ENCODE assay signal across 8 cellular contexts in genomic region chr2:160429248-160430000, GRCh38.
DNase-seq lines count a peak whose midpoint lies in the region; FAIRE-seq and TF ChIP-seq lines count a peak whose summit lies in the region.

No MANE protein-coding gene starts in this region.

- CTCF ChIA-PET in endothelial cell of umbilical vein (lab: Charles Lee), result interaction anchor here (0.6 to 4.2 kb wide), 59 partner anchors 10 to 845 kb away, joined by 3 to 49 read pairs (median 5); no protein-coding TSS in a partner anchor

- H2AFZ ChIP-seq in endothelial cell of umbilical vein (ENCODE audit: low read depth, low read length), result no peak overlapping the region

- POLR2A ChIA-PET in endothelial cell of umbilical vein (lab: Charles Lee), result interaction anchor here (1.2 to 1.3 kb wide), 2 partner anchors 9 to 23 kb away, joined by 3 read pairs; no protein-coding TSS in a partner anchor

- no peaks in the 10 kb centered on the region for H3K27me3 ChIP-seq in endothelial cell of umbilical vein (ENCODE audit: control insufficient read depth in 2 of 2, insufficient read depth in 2 of 2, low read length in 2 of 2)

- H3K4me3 ChIP-seq in endothelial cell of umbilical vein (replicated peaks in 1 of 3; ENCODE audit: insufficient read depth in 1 of 3, low read depth in 1 of 3, low read length in 3 of 3), result no peak overlapping the region

- DNase-seq in NCI-H510A treated with DMSO at 0.1 percent for 48 hours (lab: John Stamatoyannopoulos, UW) (peak; percentile 35), NCI-H510A (lab: John Stamatoyannopoulos, UW) (no peak), KBM-7 (peak; percentile 64), SK-MEL-5 (ENCODE audit: low read depth, low spot score) (peak; percentile 73), endothelial cell of umbilical vein (ENCODE audit: low read depth, low spot score) (peak; percentile 77), osteocyte (ENCODE audit: extremely low spot score, unreplicated experiment) (no peak), NCI-H128 (lab: John Stamatoyannopoulos, UW; ENCODE audit: unreplicated experiment) (no peak), epidermal melanocyte (ENCODE audit: insufficient read length, low spot score) (no peak)

- intact Hi-C loops in endothelial cell of umbilical vein (cut with micrococcal nuclease), result loop anchor here (2.0 to 5.0 kb wide), 5 partner anchors 23 to 489 kb away; partner anchors contain the start of gene RBMS1

- H3K9me1 ChIP-seq in endothelial cell of umbilical vein (replicated peaks; ENCODE audit: control insufficient read depth, extremely low read depth, insufficient read depth, low read length), result no peaks in the 10 kb centered on the region

- no peaks in the 10 kb centered on the region for H3K9me3 ChIP-seq in endothelial cell of umbilical vein (replicated peaks; ENCODE audit: control insufficient read depth, insufficient read depth, low read length)

- H3K36me3 ChIP-seq in endothelial cell of umbilical vein (ENCODE audit: control insufficient read depth in 2 of 2, extremely low read depth in 1 of 2, insufficient read depth in 2 of 2, low read length in 2 of 2), result no peaks in the 10 kb centered on the region

- no peak for TF ChIP-seq POLR2A in endothelial cell of umbilical vein (IDR thresholded peaks at IDR 0.05; ENCODE audit: low read depth, low read length)

- in situ Hi-C loops in KBM-7 (cut with MboI; ENCODE audit: low pct_unique_long_range_greater_than_20kb, low sequenced_read_pairs) (no loop called here), SK-MEL-5 (cut with HindIII; ENCODE audit: low pct_unique_long_range_greater_than_20kb, low sequenced_read_pairs) (no loop called here)

- peaks cover 15% of the 10 kb centered on the region for H3K36me3 Mint-ChIP-seq in osteocyte (ENCODE audit: unreplicated experiment)

- TSS peak; percentile 23 for BruUV-seq in endothelial cell of umbilical vein (replicated peaks; lab: Mats Ljungman, UMichigan)

- H3K9me3 Mint-ChIP-seq in osteocyte (ENCODE audit: unreplicated experiment), result peaks cover 6% of the 10 kb centered on the region

- H3K4me1 Mint-ChIP-seq in osteocyte (ENCODE audit: unreplicated experiment), result peaks cover 58% of the 10 kb centered on the region

- no peaks in the 10 kb centered on the region for H3K27me3 Mint-ChIP-seq in osteocyte (ENCODE audit: unreplicated experiment)

- no peak overlapping the region for H3K9ac ChIP-seq in endothelial cell of umbilical vein (replicated peaks; ENCODE audit: extremely low read depth, insufficient read depth, low read length)

- TF ChIP-seq CTCF in endothelial cell of umbilical vein (IDR thresholded peaks at IDR 0.05; ENCODE audit: extremely low read depth in 1 of 2, insufficient read depth in 1 of 2, low read depth in 1 of 2, low read length in 2 of 2), result peak; percentile 19 to 22
- peak; percentile 60 for TF ChIP-seq CTCF in osteocyte (IDR thresholded peaks at IDR 0.05)

- H3K4me3 Mint-ChIP-seq in osteocyte (ENCODE audit: unreplicated experiment), result no peak overlapping the region

- dilution Hi-C loops in endothelial cell of umbilical vein (cut with MboI; ENCODE audit: extremely low pct_ligation_motif_present, low sequenced_read_pairs), result no loop called here

- peak overlapping the region; percentile 89 for H3K27ac ChIP-seq in endothelial cell of umbilical vein (ENCODE audit: insufficient read depth, low read depth, low read length)

- peaks cover 30% of the 10 kb centered on the region for H3K79me2 ChIP-seq in endothelial cell of umbilical vein (ENCODE audit: control insufficient read depth, insufficient read depth, low read length)

- FAIRE-seq in endothelial cell of umbilical vein (lab: Jason Lieb, UNC), result no peak

- H3K4me2 ChIP-seq in endothelial cell of umbilical vein (ENCODE audit: insufficient read depth, low read length), result no peak overlapping the region

- H4K20me1 ChIP-seq in endothelial cell of umbilical vein (replicated peaks; ENCODE audit: control insufficient read depth, extremely low read depth, insufficient read depth, low read length), result no peaks in the 10 kb centered on the region

- H3K4me1 ChIP-seq in endothelial cell of umbilical vein (ENCODE audit: control insufficient read depth, extremely low read depth, insufficient read depth, low read length), result peaks cover 49% of the 10 kb centered on the region

- H3K27ac Mint-ChIP-seq in osteocyte (ENCODE audit: unreplicated experiment), result peak overlapping the region; percentile 95

TF ChIP-seq in endothelial cell of umbilical vein, 7 proteins besides CTCF, POLR2A, EP300 and RAD21:
- no peak for TF ChIP-seq MYC (IDR thresholded peaks at IDR 0.05; ENCODE audit: low read depth, low read length)
TF ChIP-seq in endothelial cell of umbilical vein: peak in this region for 0.

Comparison
In these comparisons a context has a peak if more than half of its experiments do, and no peak if none do; other contexts are left out.
1. DNase-seq: peak in NCI-H510A treated with DMSO at 0.1 percent for 48 hours (single experiment), KBM-7 (single experiment), SK-MEL-5 (single experiment) and endothelial cell of umbilical vein (single experiment); none in NCI-H510A (single experiment), osteocyte (single experiment), NCI-H128 (single experiment) and epidermal melanocyte (single experiment).